8 cellular contexts compared by ENCODE assay signal in the genomic region with DNA sequence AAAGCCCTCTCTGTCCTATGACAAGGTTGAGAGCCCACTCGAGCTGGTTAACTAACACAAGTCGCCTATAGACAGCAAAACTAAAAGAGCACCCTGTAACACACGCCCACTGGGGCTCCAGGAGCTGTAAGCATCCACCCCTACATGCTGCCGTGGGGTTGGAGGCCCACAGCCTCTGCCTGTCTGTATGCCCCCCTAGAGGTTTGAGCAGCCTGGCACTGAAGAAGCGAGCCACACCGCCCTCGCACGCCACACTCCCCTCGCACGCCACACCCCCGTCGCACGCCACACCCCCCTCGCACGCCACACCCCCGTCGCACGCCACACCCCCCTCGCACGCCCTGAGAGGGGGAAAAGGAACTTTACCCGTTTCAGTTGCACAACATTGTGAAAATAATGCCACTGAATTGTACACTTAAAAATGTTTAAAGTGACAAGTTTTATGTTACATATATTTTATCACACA. TPM values are rescaled to one million over a fixed set of nuclear protein-coding genes. Genes with fewer than 3 reads are reported as not detected.
DNase-seq lines count a peak whose midpoint lies in the region; ATAC-seq and TF ChIP-seq lines count a peak whose summit lies in the region.

No MANE protein-coding gene starts in this region.

- WGBS in suprapubic skin, result under 1% methylated on average over 13 of the region's 21 CpGs

- H3K27ac ChIP-seq in HL-60 (replicated peaks), result peak overlapping the region; percentile 74
- no peak overlapping the region for H3K27ac ChIP-seq in osteoblast (ENCODE audit: low read depth, low read length)
- no peak overlapping the region for H3K27ac ChIP-seq in suprapubic skin

- H3K36me3 ChIP-seq in GM06990 (ENCODE audit: control insufficient read depth, insufficient read depth, low read length) (no peaks in the 10 kb centered on the region), osteoblast (ENCODE audit: insufficient read depth, low read length) (no peaks in the 10 kb centered on the region), suprapubic skin (no peaks in the 10 kb centered on the region)

- H3K27me3 Mint-ChIP-seq in activated T-helper 17 cell treated with anti-CD3 and anti-CD28 coated beads, Interleukin-2, amount 50 U/mL, for 72 hours, result peaks cover 10% of the 10 kb centered on the region

- no peak overlapping the region for H3K27ac Mint-ChIP-seq in activated T-helper 17 cell treated with anti-CD3 and anti-CD28 coated beads, Interleukin-2, amount 50 U/mL, for 72 hours

- H3K4me3 Mint-ChIP-seq in activated T-helper 17 cell treated with anti-CD3 and anti-CD28 coated beads, Interleukin-2, amount 50 U/mL, for 72 hours, result peak overlapping the region; percentile 82

- peak overlapping the region; percentile 78 for H3K4me2 ChIP-seq in osteoblast (ENCODE audit: insufficient read depth, low read length)

- no peaks in the 10 kb centered on the region for H3K79me2 ChIP-seq in osteoblast (ENCODE audit: insufficient read depth, low read length)

- peak overlapping the region; percentile 47 for H2AFZ ChIP-seq in osteoblast (ENCODE audit: low read length)

- ATAC-seq in activated T-helper 17 cell treated with anti-CD3 and anti-CD28 coated beads, Interleukin-2, amount 50 U/mL, for 72 hours (replicated peaks), result peak; percentile 99
- no peak for ATAC-seq in HG03139 (IDR thresholded peaks at IDR 0.05; ENCODE audit: unreplicated experiment)

- DNase-seq in GM06990 (ENCODE audit: extremely low read depth, insufficient read length) (peak; percentile 69), HL-60 (ENCODE audit: low read depth in 1 of 2, low spot score in 1 of 2) (peak; percentile 73 to 81), RKO (ENCODE audit: low spot score) (peak; percentile 53), foreskin fibroblast (peak; percentile 43 to 82), osteoblast (ENCODE audit: insufficient read length, low spot score, missing footprints) (peak; percentile 92), suprapubic skin (ENCODE audit: low spot score in 2 of 2) (peak; percentile 84 to 88)

- H4K20me1 ChIP-seq in osteoblast (ENCODE audit: insufficient read depth, low read length), result no peaks in the 10 kb centered on the region

- H3K36me3 Mint-ChIP-seq in activated T-helper 17 cell treated with anti-CD3 and anti-CD28 coated beads, Interleukin-2, amount 50 U/mL, for 72 hours (ENCODE audit: low read depth), result no peaks in the 10 kb centered on the region

- H3K4me1 ChIP-seq in osteoblast (ENCODE audit: insufficient read depth, low read length) (peaks cover 8% of the 10 kb centered on the region), suprapubic skin (peaks cover 10% of the 10 kb centered on the region)

- no peak for TF ChIP-seq POLR2A in suprapubic skin (IDR thresholded peaks at IDR 0.05)

- H3K27me3 ChIP-seq in GM06990 (replicated peaks; ENCODE audit: control insufficient read depth, insufficient read depth, low read length) (no peaks in the 10 kb centered on the region), HL-60 (ENCODE audit: insufficient read depth, poor library complexity, severe bottlenecking) (no peaks in the 10 kb centered on the region), osteoblast (ENCODE audit: insufficient read depth, low read length) (peaks cover 9% of the 10 kb centered on the region), suprapubic skin (peaks cover 6% of the 10 kb centered on the region)

- H3K4me3 ChIP-seq in GM06990 (replicated peaks; ENCODE audit: low read depth, low read length) (peak overlapping the region; percentile 36; the same call in 1 of the 2 replicates), HL-60 (replicated peaks; ENCODE audit: insufficient read depth, low read length) (peak overlapping the region; percentile 31), foreskin fibroblast (ENCODE audit: low read depth in 1 of 2, low read length in 2 of 2) (peak overlapping the region; percentile 35 to 50), osteoblast (ENCODE audit: insufficient read depth, low read length) (peak overlapping the region; percentile 62), suprapubic skin (peak overlapping the region; percentile 43)

- H3K9me3 ChIP-seq in osteoblast (ENCODE audit: low read depth, low read length) (no peaks in the 10 kb centered on the region), suprapubic skin (no peaks in the 10 kb centered on the region)

- TF ChIP-seq EP300 in suprapubic skin (IDR thresholded peaks at IDR 0.05), result no peak

- H3K9me3 Mint-ChIP-seq in activated T-helper 17 cell treated with anti-CD3 and anti-CD28 coated beads, Interleukin-2, amount 50 U/mL, for 72 hours, result no peaks in the 10 kb centered on the region

- no peak for TF ChIP-seq CTCF in GM06990 (IDR thresholded peaks at IDR 0.05; ENCODE audit: insufficient read depth, low read length, poor library complexity, severe bottlenecking)
- no peak for TF ChIP-seq CTCF in HL-60 (IDR thresholded peaks at IDR 0.05; ENCODE audit: insufficient read depth, low read length)
- no peak for TF ChIP-seq CTCF in foreskin fibroblast (IDR thresholded peaks at IDR 0.05; ENCODE audit: low read depth, low read length)
- TF ChIP-seq CTCF in osteoblast (IDR thresholded peaks at IDR 0.05; ENCODE audit: extremely low read depth, low read depth, low read length), result no peak
- TF ChIP-seq CTCF in suprapubic skin (IDR thresholded peaks at IDR 0.05), result no peak

- peaks cover 9% of the 10 kb centered on the region for H3K4me1 Mint-ChIP-seq in activated T-helper 17 cell treated with anti-CD3 and anti-CD28 coated beads, Interleukin-2, amount 50 U/mL, for 72 hours

RNA-seq across cellular contexts. Expression of a gene that starts 13.2 kb away (rescaled TPM):
- total RNA-seq in activated T-helper 17 cell treated with anti-CD3 and anti-CD28 coated beads, Interleukin-2, amount 50 U/mL, for 72 hours, result 10 to 100 TPM; 26.3 to 82.1 TPM
- total RNA-seq in osteoblast (36.5 and 39.8 TPM in 2 replicates), suprapubic skin (10 to 100 TPM; 17.7 to 41.9 (median 29.3) TPM)

RNA-seq across cellular contexts. Expression of a gene that starts 29.7 kb away (rescaled TPM):
- total RNA-seq in activated T-helper 17 cell treated with anti-CD3 and anti-CD28 coated beads, Interleukin-2, amount 50 U/mL, for 72 hours, result 1 to 10 TPM; 4.8 to 5.2 TPM
- 31.2 and 34.7 TPM in 2 replicates for total RNA-seq in osteoblast
- total RNA-seq in suprapubic skin, result 10 to 100 TPM; 11.8 to 17.6 (median 13.8) TPM

RNA-seq across cellular contexts. Expression of a gene that starts 37.9 kb away (rescaled TPM):
- total RNA-seq in activated T-helper 17 cell treated with anti-CD3 and anti-CD28 coated beads, Interleukin-2, amount 50 U/mL, for 72 hours, result 10 to 100 TPM; 56.6 to 57.1 TPM
- 11.8 and 13.4 TPM in 2 replicates for total RNA-seq in osteoblast
- 10 to 100 TPM; 15.4 to 26.6 (median 16.9) TPM for total RNA-seq in suprapubic skin

RNA-seq across cellular contexts. Expression of a gene that starts 47.5 kb away (rescaled TPM):
- total RNA-seq in activated T-helper 17 cell treated with anti-CD3 and anti-CD28 coated beads, Interleukin-2, amount 50 U/mL, for 72 hours, result 10 to 100 TPM; 70.0 to 94.8 TPM
- 28.3 and 36.9 TPM in 2 replicates for total RNA-seq in osteoblast
- total RNA-seq in suprapubic skin, result 10 to 100 TPM; 52.7 to 76.9 (median 63.6) TPM
